ENCODE assay signal across 15 cellular contexts in genomic region chr13:113636266-113636963, GRCh38. TPM values are rescaled to one million over a fixed set of nuclear protein-coding genes. Genes with fewer than 3 reads are reported as not detected.
"Had no signal": no experiment of that assay in that cellular context is flagged by ENCODE, and none has a peak within 500 bp of the region (broad histone marks: within the 10 kb centered on the region; RNA-seq: fewer than 3 reads in every experiment).

No MANE protein-coding gene starts in this region.

- ATAC-seq: activated CD4-positive, CD25-positive, alpha-beta regulatory T cell treated with anti-CD3 and anti-CD28 coated beads, Interleukin-2, amount 50 U/mL, for 24 hours; pancreas had no signal

- H3K4me3 Mint-ChIP-seq: neural crest cell; T-helper 2 cell treated with Interferon-gamma antibody and Interleukin-4, amounts not matched to agents 5 μg/mL and 100 μg/mL, for 36 hours had no signal

- H3K9me3 ChIP-seq: adrenal gland, pancreas, tibial artery had no signal

- H3K4me2 ChIP-seq: hepatocyte had no signal

- H3K27me3 ChIP-seq: adrenal gland, hepatocyte, pancreas, tibial artery had no signal

- FAIRE-seq: pancreas, small intestine had no signal

- H3K27ac Mint-ChIP-seq: T-helper 2 cell treated with Interferon-gamma antibody and Interleukin-4, amounts not matched to agents 5 μg/mL and 100 μg/mL, for 36 hours had no signal

- H3K79me2 ChIP-seq: hepatocyte had no signal

- H3K4me1 Mint-ChIP-seq: neural crest cell had no signal

- H3K4me1 ChIP-seq: adrenal gland, pancreas, tibial artery had no signal

- H3K4me3 ChIP-seq: adrenal gland, hepatocyte, pancreas, tibial artery had no signal

- H3K9me3 Mint-ChIP-seq: neural crest cell; T-helper 2 cell treated with Interferon-gamma antibody and Interleukin-4, amounts not matched to agents 5 μg/mL and 100 μg/mL, for 36 hours had no signal

- H2AFZ ChIP-seq: hepatocyte had no signal

- DNase-seq: activated naive CD4-positive, alpha-beta T cell; activated T-cell treated with anti-CD3 and anti-CD28 coated beads, Interleukin-2, amount 50 U/mL, for 48 hours; central memory CD4-positive, alpha-beta T cell; mammary epithelial cell; small intestine had no signal

- H3K27ac ChIP-seq: adrenal gland, hepatocyte, pancreas, tibial artery had no signal

RNA-seq across cellular contexts. Expression of gene ATP4B, which starts 21.6 kb away (rescaled TPM):
- total RNA-seq: adrenal gland, epithelial cell of proximal tubule, mammary epithelial cell, mucosa of gallbladder, neural crest cell, pancreas, renal cortical epithelial cell had no signal
- polyA plus RNA-seq: adrenal gland, mammary epithelial cell, pancreas had no signal

RNA-seq across cellular contexts. Expression of gene GRK1, which starts 30.6 kb away (rescaled TPM):
- total RNA-seq: mucosa of gallbladder, pancreas, renal cortical epithelial cell had no signal
- polyA plus RNA-seq: hepatocyte, mammary epithelial cell had no signal
